8 cellular contexts compared by ENCODE assay signal in genomic region chr1:1614954-1615255, GRCh38. TPM values are rescaled to one million over a fixed set of nuclear protein-coding genes. Genes with fewer than 3 reads are reported as not detected.
A peak's percentile ranks its signal among the peaks of the same experiment; 100 is the strongest.
DNase-seq lines count a peak whose midpoint lies in the region; ATAC-seq and TF ChIP-seq lines count a peak whose summit lies in the region.

No MANE protein-coding gene starts in this region.

- DNase-seq in Caco-2 (no peak), RWPE1 (ENCODE audit: low spot score) (no peak), COLO668 (lab: John Stamatoyannopoulos, UW; ENCODE audit: unreplicated experiment) (no peak), islet precursor cell (no peak), HuH-7 (ENCODE audit: low spot score) (no peak)

- H3K27ac ChIP-seq in RWPE1 (peak overlapping the region; percentile 99), esophagus (ENCODE audit: low read depth in 2 of 2, low read length in 1 of 2) (peak overlapping the region; percentile 68 to 99), parathyroid adenoma (peak overlapping the region; percentile 99)

- POLR2A ChIA-PET in Caco-2 (lab: Charles Lee) (interaction anchor here (1.1 kb wide), 1 partner anchor 240 kb away, joined by 6 read pairs; the partner anchor contains the start of gene AURKAIP1), RWPE1 (lab: Yijun Ruan, JAX; ENCODE audit: low non-redundant PET) (interaction anchor here (1.0 kb wide), 1 partner anchor 12 kb away, joined by 3 read pairs; no protein-coding TSS in a partner anchor)

- H3K27me3 ChIP-seq in Caco-2 (replicated peaks; ENCODE audit: control insufficient read depth, insufficient read depth, low read length) = no peaks in the 10 kb centered on the region
- H3K27me3 ChIP-seq in esophagus (ENCODE audit: control insufficient read depth in 1 of 2, insufficient read depth in 2 of 2, low read length in 2 of 2) = no peaks in the 10 kb centered on the region
- no peaks in the 10 kb centered on the region for H3K27me3 ChIP-seq in parathyroid adenoma (ENCODE audit: control insufficient read depth, insufficient read depth, low read length)

- H3K27ac Mint-ChIP-seq in Caco-2 (ENCODE audit: unreplicated experiment) = peak overlapping the region; percentile 97

- no peaks in the 10 kb centered on the region for H3K27me3 Mint-ChIP-seq in Caco-2 (ENCODE audit: insufficient read depth, unreplicated experiment)

- H3K4me1 Mint-ChIP-seq in Caco-2 (ENCODE audit: low read depth, unreplicated experiment) = peaks cover 7% of the 10 kb centered on the region

- peak overlapping the region; percentile 89 for H3K4me3 Mint-ChIP-seq in Caco-2 (ENCODE audit: unreplicated experiment)

- intact Hi-C loops in Caco-2 (cut with micrococcal nuclease; ENCODE audit: unreplicated experiment) = no loop called here

- CTCF ChIA-PET in Caco-2 (lab: Charles Lee) (no interaction called here), RWPE1 (lab: Yijun Ruan, JAX) (no interaction called here)

- no peak for TF ChIP-seq CTCF in Caco-2 (IDR thresholded peaks at IDR 0.05; ENCODE audit: insufficient read depth in 1 of 2, low read depth in 1 of 2, low read length in 1 of 2, severe bottlenecking in 1 of 2, unreplicated experiment in 1 of 2)
- no peak for TF ChIP-seq CTCF in RWPE1 (conservative IDR thresholded peaks at IDR 0.05; ENCODE audit: low read depth)
- no peak for TF ChIP-seq CTCF in parathyroid adenoma (IDR thresholded peaks at IDR 0.05)

- H3K9ac ChIP-seq in parathyroid adenoma = no peak overlapping the region

- H3K36me3 Mint-ChIP-seq in Caco-2 (ENCODE audit: insufficient read depth, unreplicated experiment) = peaks cover 28% of the 10 kb centered on the region

- no peak for ATAC-seq in GM21360 (IDR thresholded peaks at IDR 0.05; ENCODE audit: unreplicated experiment)

- peak overlapping the region; percentile 90 for H3K4me2 ChIP-seq in parathyroid adenoma (ENCODE audit: low read length)

- H3K4me3 ChIP-seq in Caco-2 (ENCODE audit: low read depth, low read length) (peak overlapping the region; percentile 70), esophagus (ENCODE audit: low read depth in 1 of 2, low read length in 2 of 2) (peak overlapping the region; percentile 84 to 98), parathyroid adenoma (ENCODE audit: low read depth, low read length) (peak overlapping the region; percentile 100)

- H3K4me1 ChIP-seq in Caco-2 (0 out of 2 replicates have a peak, but pooled peaks cover 9% of the 10 kb centered on the region), esophagus (ENCODE audit: control insufficient read depth in 2 of 2, insufficient read depth in 2 of 2, low read length in 1 of 2) (peaks cover 11 to 18% of the 10 kb centered on the region in 2 donors), parathyroid adenoma (no peaks in the 10 kb centered on the region)

- peak overlapping the region; percentile 77 for H2AFZ ChIP-seq in parathyroid adenoma

- WGBS in esophagus, 2 donors = 0% methylated on average over 23 of the region's 23 CpGs

- BruUV-seq in Caco-2 (replicated peaks; lab: Mats Ljungman, UMichigan) = no TSS peak

- no peaks in the 10 kb centered on the region for H3K9me3 Mint-ChIP-seq in Caco-2 (ENCODE audit: unreplicated experiment)

- H3K79me2 ChIP-seq in parathyroid adenoma = peaks cover 2% of the 10 kb centered on the region

- H3K9me3 ChIP-seq in Caco-2 (no peaks in the 10 kb centered on the region), esophagus (ENCODE audit: control insufficient read depth in 2 of 2, insufficient read depth in 1 of 2, low read depth in 1 of 2, low read length in 1 of 2) (no peaks in the 10 kb centered on the region), parathyroid adenoma (ENCODE audit: control insufficient read depth, low read length) (no peaks in the 10 kb centered on the region)

- H3K36me3 ChIP-seq in Caco-2 (ENCODE audit: control insufficient read depth, insufficient read depth, low read length) (no peaks in the 10 kb centered on the region), esophagus (ENCODE audit: control insufficient read depth in 2 of 2, insufficient read depth in 2 of 2, low read length in 1 of 2) (no peaks in the 10 kb centered on the region), parathyroid adenoma (ENCODE audit: control insufficient read depth, insufficient read depth, low read length) (no peaks in the 10 kb centered on the region)

RNA-seq across cellular contexts. Expression of gene MIB2, which starts 0.4 kb away (rescaled TPM):
- total RNA-seq in Caco-2 (2022) = 31.9 and 32.4 TPM in 2 replicates
- polyA plus RNA-seq in esophagus = 100 to 1,000 TPM in 1 of 2 donors, 10 to 100 TPM in 1; 89.9 to 153 TPM

RNA-seq across cellular contexts. Expression of gene FNDC10, which starts 15.0 kb away (rescaled TPM):
- 13.6 and 15.6 TPM in 2 replicates for total RNA-seq in Caco-2 (2022)
- 1 to 10 TPM; 7.5 to 8.3 TPM for polyA plus RNA-seq in esophagus

RNA-seq across cellular contexts. Expression of gene MMP23B, which starts 17.1 kb away (rescaled TPM):
- 3.7 and 6.0 TPM in 2 replicates for total RNA-seq in Caco-2 (2022)
- 1 to 10 TPM in 1 of 2 donors, under 1 TPM in 1; 0.91 to 2.7 TPM for polyA plus RNA-seq in esophagus

RNA-seq across cellular contexts. Expression of gene SSU72, which starts 40.2 kb away (rescaled TPM):
- 91.5 and 96.2 TPM in 2 replicates for total RNA-seq in Caco-2 (2022)
- 10 to 100 TPM; 67.7 to 91.4 TPM for polyA plus RNA-seq in esophagus

RNA-seq across cellular contexts. Expression of gene CDK11B, which starts 43.9 kb away (rescaled TPM):
- total RNA-seq in Caco-2 (2022) = 29.3 and 30.2 TPM in 2 replicates
- 10 to 100 TPM; 20.6 to 21.0 TPM for polyA plus RNA-seq in esophagus
